ENCODE assay signal across 8 cellular contexts in the genomic region with DNA sequence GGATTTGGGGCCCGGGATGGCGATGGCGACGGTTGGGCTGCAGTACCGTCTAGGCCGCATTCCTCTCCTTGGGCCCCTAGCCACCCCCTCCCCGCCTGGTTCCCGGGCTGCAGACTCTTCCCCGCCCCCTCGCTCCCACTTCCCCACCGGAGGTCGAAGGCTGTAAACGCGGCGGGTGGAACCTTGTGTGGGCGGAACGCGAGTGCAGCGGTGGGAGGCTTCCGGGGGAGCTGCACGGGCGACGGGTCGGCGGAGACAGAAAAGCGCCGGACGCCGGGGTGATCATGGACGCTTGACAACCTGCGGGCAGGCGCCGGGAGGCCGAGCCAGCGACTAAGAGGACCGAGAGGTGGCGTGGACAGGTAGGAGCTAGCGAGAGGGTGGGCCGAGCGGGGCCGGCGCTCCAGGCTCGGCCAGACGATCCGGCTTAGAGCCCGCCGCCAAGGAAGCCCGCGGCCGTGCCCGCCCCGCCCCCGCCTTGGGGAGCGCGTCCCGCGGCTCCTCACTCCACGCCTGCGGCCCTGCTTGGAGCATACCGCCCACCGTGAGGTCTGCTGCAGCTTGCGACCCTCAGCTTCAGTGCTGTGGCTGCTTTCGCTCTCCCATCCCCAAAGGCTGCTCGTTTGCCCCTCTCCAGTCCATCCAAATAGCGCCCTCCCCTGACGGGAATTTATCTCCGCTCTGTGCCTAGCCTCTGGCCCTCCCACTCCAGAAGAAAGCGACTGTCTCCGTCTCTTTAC.
A peak's percentile ranks its signal among the peaks of the same experiment; 100 is the strongest.
DNase-seq lines count a peak whose midpoint lies in the region; ATAC-seq and TF ChIP-seq lines count a peak whose summit lies in the region.

TSS of gene COPS7B (plus strand) at position 269 of the 740 bp plus-strand sequence. CDS start 2,126 bp downstream, outside the sequence.

- H3K27ac ChIP-seq in HUES6 (ENCODE audit: low read depth, low read length), result peak within 1 kb of the TSS; percentile 73
- H3K27ac ChIP-seq in OCI-LY3 (ENCODE audit: low read length), result peak within 1 kb of the TSS; percentile 56

- peaks cover 12% of the 10 kb centered on the region for H3K4me1 ChIP-seq in HUES6 (ENCODE audit: control insufficient read depth, insufficient read depth, low read length)
- peaks cover 25% of the 10 kb centered on the region for H3K4me1 ChIP-seq in OCI-LY3 (ENCODE audit: low read length)

- DNase-seq in COLO668 (lab: John Stamatoyannopoulos, UW; ENCODE audit: unreplicated experiment) (peak; percentile 88), epidermal melanocyte (ENCODE audit: insufficient read length, low spot score) (peak; percentile 50), middle frontal gyrus (ENCODE audit: extremely low spot score, low spot score) (peak; percentile 61)
- DNase-seq in activated CD8-positive, alpha-beta memory T cell treated with anti-CD3 and anti-CD28 coated beads, Interleukin-2, amount 50 U/mL, for 48 hours, result peak; percentile 92
- peak; percentile 78 to 79 for DNase-seq in stimulated activated CD8-positive, alpha-beta memory T cell treated with anti-CD3 and anti-CD28 coated beads, Interleukin-2, amount 100 ng/mL, for 48 hours (ENCODE audit: low read depth in 2 of 2)

- H3K79me2 ChIP-seq in OCI-LY3 (ENCODE audit: low read length), result peaks cover 46% of the 10 kb centered on the region

- H2AFZ ChIP-seq in OCI-LY3 (ENCODE audit: low read depth, low read length), result peak within 1 kb of the TSS; percentile 90

- H3K9me3 ChIP-seq in HUES6 (ENCODE audit: control insufficient read depth, insufficient read depth, low read depth, low read length) (no peaks in the 10 kb centered on the region), OCI-LY3 (ENCODE audit: insufficient read depth, low read length) (no peaks in the 10 kb centered on the region)

- peak within 1 kb of the TSS; percentile 93 for H3K9ac ChIP-seq in HUES6 (ENCODE audit: low read length)
- peak within 1 kb of the TSS; percentile 78 for H3K9ac ChIP-seq in OCI-LY3 (ENCODE audit: low read length)

- H3K27me3 ChIP-seq in HUES6 (ENCODE audit: control insufficient read depth, insufficient read depth, low read length) (no peaks in the 10 kb centered on the region), OCI-LY3 (ENCODE audit: low read depth, low read length) (no peaks in the 10 kb centered on the region)

- peak within 1 kb of the TSS; percentile 96 for H3K4me2 ChIP-seq in OCI-LY3 (ENCODE audit: low read length)

- no peaks in the 10 kb centered on the region for H4K20me1 ChIP-seq in OCI-LY3 (ENCODE audit: insufficient read depth, low read length)

- H3K36me3 ChIP-seq in HUES6 (ENCODE audit: control insufficient read depth, insufficient read depth, low read length) (peaks cover 24% of the 10 kb centered on the region), OCI-LY3 (replicated peaks; ENCODE audit: low read depth, low read length) (peaks cover 3% of the 10 kb centered on the region)

- TF ChIP-seq CTCF in OCI-LY3 (IDR thresholded peaks at IDR 0.05; ENCODE audit: low read depth, low read length), result peak; percentile 56

- peak within 1 kb of the TSS; percentile 79 for H3K4me3 ChIP-seq in HUES6 (ENCODE audit: low read depth, low read length)
- peak within 1 kb of the TSS; percentile 94 for H3K4me3 ChIP-seq in OCI-LY3 (ENCODE audit: low read length)

- ATAC-seq in GM21360 (IDR thresholded peaks at IDR 0.05; ENCODE audit: unreplicated experiment), result peak; percentile 58

Comparison
In these comparisons a context has a peak if more than half of its experiments do, and no peak if none do; other contexts are left out.
1. Peak in every context shown above with its lines: DNase-seq, ATAC-seq, H3K4me3 ChIP-seq and H3K27ac ChIP-seq.